Comparison of ENCODE assay signal across 19 cellular contexts in the genomic region with DNA sequence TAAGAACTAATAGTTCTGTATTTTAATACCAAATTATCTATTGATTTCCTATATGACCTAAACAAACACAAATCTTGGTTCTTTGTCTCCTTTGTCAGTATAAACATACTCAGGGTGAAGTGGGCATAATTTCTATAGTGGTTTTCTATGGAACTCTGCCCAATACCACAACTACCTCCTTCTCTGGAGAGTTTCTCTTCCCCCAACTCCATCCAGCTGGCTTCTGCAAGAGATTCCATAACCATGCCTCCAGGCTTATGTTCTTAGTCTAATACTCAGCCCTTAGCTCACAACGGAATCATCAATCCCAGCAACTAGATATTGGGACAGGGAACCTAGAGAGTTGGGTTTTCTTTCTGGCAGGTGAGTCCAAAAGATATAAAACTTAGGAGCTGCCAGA.
"Had no signal": no experiment of that assay in that cellular context is flagged by ENCODE, and none has a peak within 500 bp of the region (broad histone marks: within the 10 kb centered on the region; RNA-seq: fewer than 3 reads in every experiment).

No MANE protein-coding gene starts in this region.

- H3K27me3 ChIP-seq: ascending aorta, cardiac muscle cell, right atrium auricular region, tibial artery had no signal

- H3K4me3 ChIP-seq: ascending aorta, cardiac muscle cell, prostate gland, right atrium auricular region, skin epidermis, tibial artery had no signal

- H3K36me3 ChIP-seq: ascending aorta, cardiac muscle cell, prostate gland, right atrium auricular region, tibial artery had no signal

- H3K9me3 ChIP-seq: ascending aorta, prostate gland, right atrium auricular region, tibial artery had no signal

- H3K4me1 ChIP-seq: ascending aorta, prostate gland, right atrium auricular region, tibial artery had no signal

- ATAC-seq: activated CD4-positive, CD25-positive, alpha-beta regulatory T cell treated with anti-CD3 and anti-CD28 coated beads, Interleukin-2, amount 50 U/mL, for 24 hours; activated CD8-positive, alpha-beta T cell treated with anti-CD3 and anti-CD28 coated beads, Interleukin-2, amount 10 ng/mL, durations not matched to agents 7 days and 5 days; activated naive CD8-positive, alpha-beta T cell treated with anti-CD3 and anti-CD28 coated beads, Interleukin-2, amount 50 U/mL, for 24 hours; activated T-cell treated with anti-CD3 and anti-CD28 coated beads, Interleukin-2, amount 50 U/mL, for 4 hours; stimulated activated naive CD8-positive, alpha-beta T cell treated with anti-CD3 and anti-CD28 coated beads, Interleukin-15, Interleukin-2, amounts not matched to agents 100 U/mL and 50 U/mL, for 24 hours had no signal

- H3K27ac ChIP-seq: ascending aorta, cardiac muscle cell, prostate gland, right atrium auricular region, skin epidermis, tibial artery had no signal

- DNase-seq: activated CD4-positive, alpha-beta T cell treated with anti-CD3 and anti-CD28 coated beads, Interleukin-2, amount 10 ng/mL, durations not matched to agents 7 days and 5 days; activated CD8-positive, alpha-beta T cell treated with anti-CD3 and anti-CD28 coated beads, Interleukin-2, amount 10 ng/mL, durations not matched to agents 7 days and 5 days; activated naive CD4-positive, alpha-beta T cell treated with anti-CD3 and anti-CD28 coated beads, Interleukin-2, amount 10 ng/mL, durations not matched to agents 7 days and 5 days; activated naive CD8-positive, alpha-beta T cell treated with anti-CD3 and anti-CD28 coated beads, Interleukin-2, amount 50 U/mL, for 24 hours; activated T-cell treated with anti-CD3 and anti-CD28 coated beads, Interleukin-2, amount 50 U/mL, for 4 hours; foreskin fibroblast; glutamatergic neuron; hippocampal formation; islet precursor cell; midbrain; stimulated activated naive CD8-positive, alpha-beta T cell treated with anti-CD3 and anti-CD28 coated beads, Interleukin-15, Interleukin-2, amounts not matched to agents 100 U/mL and 50 U/mL, for 24 hours; substantia nigra; tibial artery had no signal
